In the genomic region with DNA sequence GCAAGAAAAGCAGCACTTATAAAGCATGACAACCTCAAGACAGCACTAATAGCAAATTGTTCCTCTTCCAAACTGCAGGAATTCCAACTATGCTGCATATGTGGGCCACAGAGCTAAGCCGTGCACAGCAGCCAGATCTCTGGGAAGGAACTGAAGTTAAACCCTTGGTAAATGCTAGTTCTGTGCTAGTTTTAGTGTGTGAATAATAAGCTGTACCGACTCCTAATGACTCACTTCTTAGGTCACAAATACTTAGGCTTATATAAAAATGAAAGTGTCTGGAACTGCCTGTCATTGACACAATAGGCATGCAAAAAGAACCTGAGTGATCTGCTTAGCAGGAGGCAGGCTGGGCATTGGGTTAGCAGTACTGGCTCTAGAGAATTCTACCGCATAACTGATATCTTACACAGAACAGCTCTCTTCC, we compare ENCODE assay signal across 10 cellular contexts. TPM values are rescaled to one million over a fixed set of nuclear protein-coding genes. Genes with fewer than 3 reads are reported as not detected.
DNase-seq lines count a peak whose midpoint lies in the region; ATAC-seq and TF ChIP-seq lines count a peak whose summit lies in the region.
"Had no signal": no experiment of that assay in that cellular context is flagged by ENCODE, and none has a peak within 500 bp of the region (broad histone marks: within the 10 kb centered on the region; RNA-seq: fewer than 3 reads in every experiment).

No MANE protein-coding gene starts in this region.

- TF ChIP-seq CTCF in psoas muscle (IDR thresholded peaks at IDR 0.05) = no peak

- H3K36me3 ChIP-seq in psoas muscle (ENCODE audit: insufficient read depth in 1 of 2, low read depth in 1 of 2) = no peaks in the 10 kb centered on the region

- peak overlapping the region; percentile 21 for H3K27ac ChIP-seq in psoas muscle

- no peak overlapping the region for H3K4me3 ChIP-seq in psoas muscle

- no peaks in the 10 kb centered on the region for H3K4me1 ChIP-seq in psoas muscle

- H3K27me3 ChIP-seq in psoas muscle (ENCODE audit: insufficient read depth in 3 of 3, low read length in 2 of 3) = no peaks in the 10 kb centered on the region

- ATAC-seq in psoas muscle = peak; percentile 16 to 71 (median 44)
- ATAC-seq in HG03045 (IDR thresholded peaks at IDR 0.05; ENCODE audit: unreplicated experiment) = no peak
- ATAC-seq in HG02938 (IDR thresholded peaks at IDR 0.05; ENCODE audit: unreplicated experiment) = no peak

- H3K9me3 ChIP-seq in psoas muscle = no peaks in the 10 kb centered on the region

- intact Hi-C loops in psoas muscle (cut with DNase I) = no loop called here

- WGBS in psoas muscle, 3 donors = 15 to 28% (median 17%) methylated on average over 3 of the region's 3 CpGs

- DNase-seq in Daoy (ENCODE audit: low read depth) (peak; percentile 10), RPMI7951 (ENCODE audit: low read depth) (peak; percentile 48), glomerular visceral epithelial cell (ENCODE audit: extremely low spot score) (peak; percentile 59), psoas muscle (no peak), GOT3 (lab: John Stamatoyannopoulos, UW) (no peak)
- DNase-seq in stimulated activated CD4-positive, alpha-beta T cell treated with anti-CD3 and anti-CD28 coated beads, Interleukin-4, amount 100 ng/mL, for 1 hour = no peak
- DNase-seq: amygdala, NCI-H146 had no signal

RNA-seq across cellular contexts. Expression of a gene that starts 21.2 kb away (rescaled TPM):
- 85.2 and 91.6 TPM in 2 replicates for total RNA-seq in Daoy (2014; rRNA removed; shearing (Covaris generic))
- 168 and 185 TPM in 2 replicates for total RNA-seq in RPMI7951 (2014; rRNA removed; shearing (Covaris generic))
- total RNA-seq in psoas muscle = 100 to 1,000 TPM; 141 to 201 (median 159) TPM
- polyA plus RNA-seq in psoas muscle = 100 to 1,000 TPM; 228 to 285 (median 231) TPM

RNA-seq across cellular contexts. Expression of a gene that starts 47.1 kb away (rescaled TPM):
- total RNA-seq in Daoy (2014; rRNA removed; shearing (Covaris generic)) = 48.3 and 63.1 TPM in 2 replicates
- 64.7 and 83.4 TPM in 2 replicates for total RNA-seq in RPMI7951 (2014; rRNA removed; shearing (Covaris generic))
- 10 to 100 TPM; 48.1 to 72.4 (median 64.9) TPM for total RNA-seq in psoas muscle
- polyA plus RNA-seq in psoas muscle = 100 to 1,000 TPM in 2 of 3 donors, 10 to 100 TPM in 1; 84.8 to 166 (median 108) TPM

Comparison
In these comparisons a context has a peak if more than half of its experiments do, and no peak if none do; other contexts are left out.
1. DNase-seq: peak in Daoy (single experiment), RPMI7951 (single experiment) and glomerular visceral epithelial cell (single experiment); none in psoas muscle (0 of 2), stimulated activated CD4-positive, alpha-beta T cell treated with anti-CD3 and anti-CD28 coated beads, Interleukin-4, amount 100 ng/mL, for 1 hour (single experiment) and GOT3 (single experiment).
2. ATAC-seq: peak in psoas muscle (4 of 4); none in HG03045 (single experiment) and HG02938 (single experiment).